Comparison of ENCODE assay signal across 1 cellular context in the genomic region with DNA sequence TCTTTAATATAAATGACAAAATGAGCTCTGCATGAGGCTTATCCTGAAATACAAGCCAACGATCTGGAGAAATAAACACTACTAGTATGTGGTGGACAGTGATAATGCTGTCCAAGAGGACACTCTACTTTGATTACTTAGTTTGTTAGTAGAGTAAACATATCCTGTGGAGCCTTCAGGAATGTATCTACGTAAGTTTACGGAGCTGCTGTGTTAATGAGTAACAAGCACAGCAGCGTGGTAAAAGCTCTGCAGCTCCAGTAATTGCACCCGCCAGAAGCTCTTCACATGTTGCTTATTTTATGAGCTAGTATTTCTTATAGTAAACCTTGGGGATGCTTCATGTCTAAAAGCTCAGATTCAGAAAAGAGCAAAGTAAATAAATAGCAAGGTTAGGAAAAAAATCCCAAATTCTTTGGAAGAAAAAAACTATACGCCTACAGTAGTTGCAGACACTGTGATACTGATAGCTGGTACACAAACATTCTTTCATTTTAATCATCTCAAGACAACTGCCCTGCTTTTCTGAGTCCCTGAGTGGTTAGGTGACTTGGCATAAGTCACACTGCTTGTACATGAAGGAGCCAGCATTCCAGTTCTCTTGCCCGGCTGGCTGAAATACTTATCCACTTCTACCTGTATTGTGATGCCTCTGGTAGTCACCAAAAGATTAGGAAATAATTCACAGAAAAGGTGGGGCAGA.
TF ChIP-seq lines count a peak whose summit lies in the region.

No MANE protein-coding gene starts in this region.

TF ChIP-seq in HepG2, 621 proteins besides CTCF, POLR2A, EP300 and RAD21 (continued from another document):
- TF ChIP-seq, protein P1, sequence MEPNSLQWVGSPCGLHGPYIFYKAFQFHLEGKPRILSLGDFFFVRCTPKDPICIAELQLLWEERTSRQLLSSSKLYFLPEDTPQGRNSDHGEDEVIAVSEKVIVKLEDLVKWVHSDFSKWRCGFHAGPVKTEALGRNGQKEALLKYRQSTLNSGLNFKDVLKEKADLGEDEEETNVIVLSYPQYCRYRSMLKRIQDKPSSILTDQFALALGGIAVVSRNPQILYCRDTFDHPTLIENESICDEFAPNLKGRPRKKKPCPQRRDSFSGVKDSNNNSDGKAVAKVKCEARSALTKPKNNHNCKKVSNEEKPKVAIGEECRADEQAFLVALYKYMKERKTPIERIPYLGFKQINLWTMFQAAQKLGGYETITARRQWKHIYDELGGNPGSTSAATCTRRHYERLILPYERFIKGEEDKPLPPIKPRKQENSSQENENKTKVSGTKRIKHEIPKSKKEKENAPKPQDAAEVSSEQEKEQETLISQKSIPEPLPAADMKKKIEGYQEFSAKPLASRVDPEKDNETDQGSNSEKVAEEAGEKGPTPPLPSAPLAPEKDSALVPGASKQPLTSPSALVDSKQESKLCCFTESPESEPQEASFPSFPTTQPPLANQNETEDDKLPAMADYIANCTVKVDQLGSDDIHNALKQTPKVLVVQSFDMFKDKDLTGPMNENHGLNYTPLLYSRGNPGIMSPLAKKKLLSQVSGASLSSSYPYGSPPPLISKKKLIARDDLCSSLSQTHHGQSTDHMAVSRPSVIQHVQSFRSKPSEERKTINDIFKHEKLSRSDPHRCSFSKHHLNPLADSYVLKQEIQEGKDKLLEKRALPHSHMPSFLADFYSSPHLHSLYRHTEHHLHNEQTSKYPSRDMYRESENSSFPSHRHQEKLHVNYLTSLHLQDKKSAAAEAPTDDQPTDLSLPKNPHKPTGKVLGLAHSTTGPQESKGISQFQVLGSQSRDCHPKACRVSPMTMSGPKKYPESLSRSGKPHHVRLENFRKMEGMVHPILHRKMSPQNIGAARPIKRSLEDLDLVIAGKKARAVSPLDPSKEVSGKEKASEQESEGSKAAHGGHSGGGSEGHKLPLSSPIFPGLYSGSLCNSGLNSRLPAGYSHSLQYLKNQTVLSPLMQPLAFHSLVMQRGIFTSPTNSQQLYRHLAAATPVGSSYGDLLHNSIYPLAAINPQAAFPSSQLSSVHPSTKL (CRISPR knock-in tag; IDR thresholded peaks at IDR 0.05), result peak; percentile 92
- peak in 1 of 2 experiments; percentile 47; a peak in 1 of 4 replicates for TF ChIP-seq KLF16 (CRISPR knock-in tag; IDR thresholded peaks at IDR 0.05)
- 0 out of 2 replicates have a peak, but pooled peaks have one; percentile 18 for TF ChIP-seq ZNF614 (CRISPR knock-in tag; IDR thresholded peaks at IDR 0.05; ENCODE audit: borderline replicate concordance)
- no peak for TF ChIP-seq ZNF761 (CRISPR knock-in tag; conservative IDR thresholded peaks at IDR 0.05)
- TF ChIP-seq HNF4G (IDR thresholded peaks at IDR 0.05; ENCODE audit: borderline replicate concordance, low read depth, low read length), result no peak
- no peak for TF ChIP-seq HNF4G (CRISPR knock-in tag; IDR thresholded peaks at IDR 0.05; ENCODE audit: borderline replicate concordance, low read depth)
- peak; percentile 88 for TF ChIP-seq SAP130 (CRISPR knock-in tag; IDR thresholded peaks at IDR 0.05; ENCODE audit: low read depth)
- peak; percentile 63; the same call in 1 of the 2 replicates for TF ChIP-seq GATA4 (IDR thresholded peaks at IDR 0.05; ENCODE audit: borderline replicate concordance, low read depth)
- TF ChIP-seq MIXL1 (CRISPR knock-in tag; IDR thresholded peaks at IDR 0.05), result peak; percentile 90
- TF ChIP-seq, protein P2, sequence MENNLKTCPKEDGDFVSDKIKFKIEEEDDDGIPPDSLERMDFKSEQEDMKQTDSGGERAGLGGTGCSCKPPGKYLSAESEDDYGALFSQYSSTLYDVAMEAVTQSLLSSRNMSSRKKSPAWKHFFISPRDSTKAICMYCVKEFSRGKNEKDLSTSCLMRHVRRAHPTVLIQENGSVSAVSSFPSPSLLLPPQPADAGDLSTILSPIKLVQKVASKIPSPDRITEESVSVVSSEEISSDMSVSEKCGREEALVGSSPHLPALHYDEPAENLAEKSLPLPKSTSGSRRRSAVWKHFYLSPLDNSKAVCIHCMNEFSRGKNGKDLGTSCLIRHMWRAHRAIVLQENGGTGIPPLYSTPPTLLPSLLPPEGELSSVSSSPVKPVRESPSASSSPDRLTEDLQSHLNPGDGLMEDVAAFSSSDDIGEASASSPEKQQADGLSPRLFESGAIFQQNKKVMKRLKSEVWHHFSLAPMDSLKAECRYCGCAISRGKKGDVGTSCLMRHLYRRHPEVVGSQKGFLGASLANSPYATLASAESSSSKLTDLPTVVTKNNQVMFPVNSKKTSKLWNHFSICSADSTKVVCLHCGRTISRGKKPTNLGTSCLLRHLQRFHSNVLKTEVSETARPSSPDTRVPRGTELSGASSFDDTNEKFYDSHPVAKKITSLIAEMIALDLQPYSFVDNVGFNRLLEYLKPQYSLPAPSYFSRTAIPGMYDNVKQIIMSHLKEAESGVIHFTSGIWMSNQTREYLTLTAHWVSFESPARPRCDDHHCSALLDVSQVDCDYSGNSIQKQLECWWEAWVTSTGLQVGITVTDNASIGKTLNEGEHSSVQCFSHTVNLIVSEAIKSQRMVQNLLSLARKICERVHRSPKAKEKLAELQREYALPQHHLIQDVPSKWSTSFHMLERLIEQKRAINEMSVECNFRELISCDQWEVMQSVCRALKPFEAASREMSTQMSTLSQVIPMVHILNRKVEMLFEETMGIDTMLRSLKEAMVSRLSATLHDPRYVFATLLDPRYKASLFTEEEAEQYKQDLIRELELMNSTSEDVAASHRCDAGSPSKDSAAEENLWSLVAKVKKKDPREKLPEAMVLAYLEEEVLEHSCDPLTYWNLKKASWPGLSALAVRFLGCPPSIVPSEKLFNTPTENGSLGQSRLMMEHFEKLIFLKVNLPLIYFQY (CRISPR knock-in tag; IDR thresholded peaks at IDR 0.05; ENCODE audit: borderline replicate concordance), result no peak
- TF ChIP-seq SOX5 (CRISPR knock-in tag; IDR thresholded peaks at IDR 0.05; ENCODE audit: borderline replicate concordance), result peak; percentile 78; the same call in 1 of the 2 replicates
- TF ChIP-seq SIX1 (CRISPR knock-in tag; IDR thresholded peaks at IDR 0.05; ENCODE audit: borderline replicate concordance), result peak; percentile 76; the same call in 1 of the 2 replicates
- peak; percentile 50 for TF ChIP-seq HNF4A (CRISPR knock-in tag; IDR thresholded peaks at IDR 0.05)
- TF ChIP-seq, protein P3, sequence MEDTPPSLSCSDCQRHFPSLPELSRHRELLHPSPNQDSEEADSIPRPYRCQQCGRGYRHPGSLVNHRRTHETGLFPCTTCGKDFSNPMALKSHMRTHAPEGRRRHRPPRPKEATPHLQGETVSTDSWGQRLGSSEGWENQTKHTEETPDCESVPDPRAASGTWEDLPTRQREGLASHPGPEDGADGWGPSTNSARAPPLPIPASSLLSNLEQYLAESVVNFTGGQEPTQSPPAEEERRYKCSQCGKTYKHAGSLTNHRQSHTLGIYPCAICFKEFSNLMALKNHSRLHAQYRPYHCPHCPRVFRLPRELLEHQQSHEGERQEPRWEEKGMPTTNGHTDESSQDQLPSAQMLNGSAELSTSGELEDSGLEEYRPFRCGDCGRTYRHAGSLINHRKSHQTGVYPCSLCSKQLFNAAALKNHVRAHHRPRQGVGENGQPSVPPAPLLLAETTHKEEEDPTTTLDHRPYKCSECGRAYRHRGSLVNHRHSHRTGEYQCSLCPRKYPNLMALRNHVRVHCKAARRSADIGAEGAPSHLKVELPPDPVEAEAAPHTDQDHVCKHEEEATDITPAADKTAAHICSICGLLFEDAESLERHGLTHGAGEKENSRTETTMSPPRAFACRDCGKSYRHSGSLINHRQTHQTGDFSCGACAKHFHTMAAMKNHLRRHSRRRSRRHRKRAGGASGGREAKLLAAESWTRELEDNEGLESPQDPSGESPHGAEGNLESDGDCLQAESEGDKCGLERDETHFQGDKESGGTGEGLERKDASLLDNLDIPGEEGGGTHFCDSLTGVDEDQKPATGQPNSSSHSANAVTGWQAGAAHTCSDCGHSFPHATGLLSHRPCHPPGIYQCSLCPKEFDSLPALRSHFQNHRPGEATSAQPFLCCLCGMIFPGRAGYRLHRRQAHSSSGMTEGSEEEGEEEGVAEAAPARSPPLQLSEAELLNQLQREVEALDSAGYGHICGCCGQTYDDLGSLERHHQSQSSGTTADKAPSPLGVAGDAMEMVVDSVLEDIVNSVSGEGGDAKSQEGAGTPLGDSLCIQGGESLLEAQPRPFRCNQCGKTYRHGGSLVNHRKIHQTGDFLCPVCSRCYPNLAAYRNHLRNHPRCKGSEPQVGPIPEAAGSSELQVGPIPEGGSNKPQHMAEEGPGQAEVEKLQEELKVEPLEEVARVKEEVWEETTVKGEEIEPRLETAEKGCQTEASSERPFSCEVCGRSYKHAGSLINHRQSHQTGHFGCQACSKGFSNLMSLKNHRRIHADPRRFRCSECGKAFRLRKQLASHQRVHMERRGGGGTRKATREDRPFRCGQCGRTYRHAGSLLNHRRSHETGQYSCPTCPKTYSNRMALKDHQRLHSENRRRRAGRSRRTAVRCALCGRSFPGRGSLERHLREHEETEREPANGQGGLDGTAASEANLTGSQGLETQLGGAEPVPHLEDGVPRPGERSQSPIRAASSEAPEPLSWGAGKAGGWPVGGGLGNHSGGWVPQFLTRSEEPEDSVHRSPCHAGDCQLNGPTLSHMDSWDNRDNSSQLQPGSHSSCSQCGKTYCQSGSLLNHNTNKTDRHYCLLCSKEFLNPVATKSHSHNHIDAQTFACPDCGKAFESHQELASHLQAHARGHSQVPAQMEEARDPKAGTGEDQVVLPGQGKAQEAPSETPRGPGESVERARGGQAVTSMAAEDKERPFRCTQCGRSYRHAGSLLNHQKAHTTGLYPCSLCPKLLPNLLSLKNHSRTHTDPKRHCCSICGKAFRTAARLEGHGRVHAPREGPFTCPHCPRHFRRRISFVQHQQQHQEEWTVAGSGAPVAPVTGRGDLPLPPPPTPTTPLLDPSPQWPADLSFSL (CRISPR knock-in tag; IDR thresholded peaks at IDR 0.05), result no peak
- TF ChIP-seq, protein P4, sequence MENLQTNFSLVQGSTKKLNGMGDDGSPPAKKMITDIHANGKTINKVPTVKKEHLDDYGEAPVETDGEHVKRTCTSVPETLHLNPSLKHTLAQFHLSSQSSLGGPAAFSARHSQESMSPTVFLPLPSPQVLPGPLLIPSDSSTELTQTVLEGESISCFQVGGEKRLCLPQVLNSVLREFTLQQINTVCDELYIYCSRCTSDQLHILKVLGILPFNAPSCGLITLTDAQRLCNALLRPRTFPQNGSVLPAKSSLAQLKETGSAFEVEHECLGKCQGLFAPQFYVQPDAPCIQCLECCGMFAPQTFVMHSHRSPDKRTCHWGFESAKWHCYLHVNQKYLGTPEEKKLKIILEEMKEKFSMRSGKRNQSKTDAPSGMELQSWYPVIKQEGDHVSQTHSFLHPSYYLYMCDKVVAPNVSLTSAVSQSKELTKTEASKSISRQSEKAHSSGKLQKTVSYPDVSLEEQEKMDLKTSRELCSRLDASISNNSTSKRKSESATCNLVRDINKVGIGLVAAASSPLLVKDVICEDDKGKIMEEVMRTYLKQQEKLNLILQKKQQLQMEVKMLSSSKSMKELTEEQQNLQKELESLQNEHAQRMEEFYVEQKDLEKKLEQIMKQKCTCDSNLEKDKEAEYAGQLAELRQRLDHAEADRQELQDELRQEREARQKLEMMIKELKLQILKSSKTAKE (CRISPR knock-in tag; IDR thresholded peaks at IDR 0.05; ENCODE audit: borderline replicate concordance), result no peak
- no peak for TF ChIP-seq ATAD3A (CRISPR knock-in tag; IDR thresholded peaks at IDR 0.05)
- TF ChIP-seq MBNL3 (CRISPR knock-in tag; conservative IDR thresholded peaks at IDR 0.05), result no peak
- no peak for TF ChIP-seq ZNF17 (CRISPR knock-in tag; IDR thresholded peaks at IDR 0.05)
- TF ChIP-seq, protein P5, sequence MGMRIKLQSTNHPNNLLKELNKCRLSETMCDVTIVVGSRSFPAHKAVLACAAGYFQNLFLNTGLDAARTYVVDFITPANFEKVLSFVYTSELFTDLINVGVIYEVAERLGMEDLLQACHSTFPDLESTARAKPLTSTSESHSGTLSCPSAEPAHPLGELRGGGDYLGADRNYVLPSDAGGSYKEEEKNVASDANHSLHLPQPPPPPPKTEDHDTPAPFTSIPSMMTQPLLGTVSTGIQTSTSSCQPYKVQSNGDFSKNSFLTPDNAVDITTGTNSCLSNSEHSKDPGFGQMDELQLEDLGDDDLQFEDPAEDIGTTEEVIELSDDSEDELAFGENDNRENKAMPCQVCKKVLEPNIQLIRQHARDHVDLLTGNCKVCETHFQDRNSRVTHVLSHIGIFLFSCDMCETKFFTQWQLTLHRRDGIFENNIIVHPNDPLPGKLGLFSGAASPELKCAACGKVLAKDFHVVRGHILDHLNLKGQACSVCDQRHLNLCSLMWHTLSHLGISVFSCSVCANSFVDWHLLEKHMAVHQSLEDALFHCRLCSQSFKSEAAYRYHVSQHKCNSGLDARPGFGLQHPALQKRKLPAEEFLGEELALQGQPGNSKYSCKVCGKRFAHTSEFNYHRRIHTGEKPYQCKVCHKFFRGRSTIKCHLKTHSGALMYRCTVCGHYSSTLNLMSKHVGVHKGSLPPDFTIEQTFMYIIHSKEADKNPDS (CRISPR knock-in tag; IDR thresholded peaks at IDR 0.05), result 0 out of 2 replicates have a peak, but pooled peaks have one; percentile 27
- TF ChIP-seq NCOR1 (IDR thresholded peaks at IDR 0.05; ENCODE audit: borderline replicate concordance, low read length), result peak; percentile 56; the same call in 1 of the 2 replicates
- TF ChIP-seq NR2F6 (IDR thresholded peaks at IDR 0.05), result no peak
- TF ChIP-seq NR2F6 (CRISPR knock-in tag; IDR thresholded peaks at IDR 0.05), result peak; percentile 63; the same call in 1 of the 2 replicates
- no peak for TF ChIP-seq PHF8 (CRISPR knock-in tag; IDR thresholded peaks at IDR 0.05)
- TF ChIP-seq DPF2 (CRISPR knock-in tag; IDR thresholded peaks at IDR 0.05; ENCODE audit: borderline replicate concordance, low read depth), result peak; percentile 39; the same call in 1 of the 2 replicates
- 0 out of 2 replicates have a peak, but pooled peaks have one; percentile 37 for TF ChIP-seq GFI1 (CRISPR knock-in tag; IDR thresholded peaks at IDR 0.05; ENCODE audit: borderline replicate concordance)
- TF ChIP-seq ZNF780A (CRISPR knock-in tag; IDR thresholded peaks at IDR 0.05), result no peak
- TF ChIP-seq HNRNPUL1 (IDR thresholded peaks at IDR 0.05; ENCODE audit: low read depth, low read length), result peak; percentile 92
TF ChIP-seq in HepG2: peak in this region for 92.
